Comparison of ENCODE assay signal across 19 cellular contexts in the genomic region with DNA sequence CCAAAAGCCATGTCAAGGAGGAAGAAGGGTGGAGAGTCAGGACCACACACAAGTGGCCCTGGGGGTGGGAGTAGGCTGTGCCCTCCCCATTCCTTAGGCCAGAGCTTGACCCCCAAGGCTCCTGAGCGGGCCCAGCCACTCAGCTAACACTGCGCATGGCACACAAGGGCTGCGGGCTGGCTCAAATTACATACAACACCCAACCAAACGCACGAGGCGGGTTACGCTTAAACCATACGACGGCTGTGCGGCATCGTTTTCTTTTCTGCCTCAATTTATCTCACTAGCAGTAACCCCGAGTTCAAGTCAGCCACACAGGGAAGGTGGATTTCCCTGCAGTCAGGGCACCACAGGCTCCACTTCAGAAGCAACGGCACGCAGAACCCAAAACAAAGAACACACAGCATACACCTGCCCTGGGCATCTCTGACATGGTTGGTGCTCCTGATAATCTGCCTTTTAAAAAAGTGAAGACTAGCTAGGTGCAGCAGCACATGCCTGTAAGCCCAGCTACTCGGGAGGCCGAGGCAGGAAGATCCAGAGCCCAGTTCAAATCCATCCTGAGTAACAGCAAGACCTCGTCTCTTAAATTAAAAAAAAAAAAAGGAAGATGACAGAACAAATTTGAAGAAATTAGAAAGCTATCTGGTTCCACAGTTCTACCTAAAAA. TPM values are rescaled to one million over a fixed set of nuclear protein-coding genes. Genes with fewer than 3 reads are reported as not detected.
DNase-seq lines count a peak whose midpoint lies in the region; ATAC-seq, FAIRE-seq and TF ChIP-seq lines count a peak whose summit lies in the region.
"Had no signal": no experiment of that assay in that cellular context is flagged by ENCODE, and none has a peak within 500 bp of the region (broad histone marks: within the 10 kb centered on the region; RNA-seq: fewer than 3 reads in every experiment).

No MANE protein-coding gene starts in this region.

- H3K4me1 ChIP-seq in Karpas-422 (ENCODE audit: low read length) (peaks cover 37% of the 10 kb centered on the region), trophoblast cell (ENCODE audit: control insufficient read depth in 1 of 2, insufficient read depth in 2 of 2, low read length in 2 of 2) (peaks cover 7 to 12% of the 10 kb centered on the region in 2 experiments), MM.1S (ENCODE audit: low read length) (peaks cover 5% of the 10 kb centered on the region), small intestine (ENCODE audit: control insufficient read depth in 2 of 2, insufficient read depth in 1 of 2, low read depth in 1 of 2, low read length in 1 of 2) (peaks cover 4 to 20% of the 10 kb centered on the region in 2 donors)

- no peaks in the 10 kb centered on the region for H3K9me3 ChIP-seq in Karpas-422 (ENCODE audit: low read length)
- H3K9me3 ChIP-seq in trophoblast cell (ENCODE audit: insufficient read depth, low read depth, low read length) = peaks cover 2% of the 10 kb centered on the region
- no peaks in the 10 kb centered on the region for H3K9me3 ChIP-seq in MM.1S (replicated peaks; ENCODE audit: insufficient read depth, low read length)
- no peaks in the 10 kb centered on the region for H3K9me3 ChIP-seq in small intestine (ENCODE audit: control insufficient read depth, low read depth)
- H3K9me3 ChIP-seq: ascending aorta, sigmoid colon had no signal

- peak overlapping the region; percentile 60 for H3K4ac ChIP-seq in trophoblast cell (ENCODE audit: low read depth, low read length)

- peaks cover 18% of the 10 kb centered on the region for H3K36me3 Mint-ChIP-seq in activated CD8-positive, alpha-beta T cell treated with anti-CD3 and anti-CD28 coated beads, Interleukin-2, amount 10 ng/mL, durations not matched to agents 7 days and 5 days (ENCODE audit: low read depth)
- H3K36me3 Mint-ChIP-seq in activated CD8-positive, alpha-beta T cell treated with anti-CD3 and anti-CD28 coated beads for 36 hours (ENCODE audit: low read depth) = peaks cover 2% of the 10 kb centered on the region
- H3K36me3 Mint-ChIP-seq in dendritic cell treated with granulocyte-macrophage colony-stimulating factor and Interleukin-4, amounts not matched to agents 40 ng/mL and 50 ng/mL, for 4 days (ENCODE audit: low read depth) = peaks cover 53% of the 10 kb centered on the region

- WGBS in trophoblast cell (ENCODE audit: extremely low coverage, insufficient coverage, insufficient read length) = no CpG with 5 or more reads among the region's 17 CpGs
- WGBS in small intestine, 3 donors = 80 to 87% (median 85%) methylated on average over 17 of the region's 17 CpGs

- DNase-seq in activated CD8-positive, alpha-beta T cell treated with anti-CD3 and anti-CD28 coated beads, Interleukin-2, amount 10 ng/mL, durations not matched to agents 7 days and 5 days = no peak
- DNase-seq in activated CD8-positive, alpha-beta T cell treated with anti-CD3 and anti-CD28 coated beads for 36 hours = no peak
- DNase-seq in Karpas-422 = no peak
- no peak for DNase-seq in trophoblast cell
- no peak for DNase-seq in MM.1S
- no peak for DNase-seq in small intestine
- DNase-seq: GDM1; NCI-H1092; NCI-H82; nucleus accumbens; sigmoid colon; stimulated activated CD4-positive, alpha-beta T cell treated with anti-CD3 and anti-CD28 coated beads, Interleukin-4, amount 100 ng/mL, for 24 hours had no signal

- H2AK5ac ChIP-seq in trophoblast cell (ENCODE audit: low read length) = no peak overlapping the region

- no peak overlapping the region for H4K12ac ChIP-seq in trophoblast cell (ENCODE audit: low read depth, low read length)

- H2BK5ac ChIP-seq in trophoblast cell (ENCODE audit: low read depth, low read length, poor library complexity) = no peak overlapping the region

- intact Hi-C loops in activated CD8-positive, alpha-beta T cell treated with anti-CD3 and anti-CD28 coated beads for 36 hours (cut with micrococcal nuclease) = no loop called here
- intact Hi-C loops in dendritic cell treated with granulocyte-macrophage colony-stimulating factor and Interleukin-4, amounts not matched to agents 40 ng/mL and 50 ng/mL, for 4 days (cut with micrococcal nuclease) = no loop called here

- FAIRE-seq in small intestine (lab: Jason Lieb, UNC) = no peak

- no peaks in the 10 kb centered on the region for H3K27me3 Mint-ChIP-seq in activated CD8-positive, alpha-beta T cell treated with anti-CD3 and anti-CD28 coated beads, Interleukin-2, amount 10 ng/mL, durations not matched to agents 7 days and 5 days (ENCODE audit: low read depth)
- H3K27me3 Mint-ChIP-seq in activated CD8-positive, alpha-beta T cell treated with anti-CD3 and anti-CD28 coated beads for 36 hours = no peaks in the 10 kb centered on the region
- H3K27me3 Mint-ChIP-seq in dendritic cell treated with granulocyte-macrophage colony-stimulating factor and Interleukin-4, amounts not matched to agents 40 ng/mL and 50 ng/mL, for 4 days = no peaks in the 10 kb centered on the region

- H3K4me3 Mint-ChIP-seq in activated CD8-positive, alpha-beta T cell treated with anti-CD3 and anti-CD28 coated beads, Interleukin-2, amount 10 ng/mL, durations not matched to agents 7 days and 5 days = no peak overlapping the region
- H3K4me3 Mint-ChIP-seq in activated CD8-positive, alpha-beta T cell treated with anti-CD3 and anti-CD28 coated beads for 36 hours = no peak overlapping the region
- peak overlapping the region; percentile 26 for H3K4me3 Mint-ChIP-seq in dendritic cell treated with granulocyte-macrophage colony-stimulating factor and Interleukin-4, amounts not matched to agents 40 ng/mL and 50 ng/mL, for 4 days

- H3K9me2 ChIP-seq in Karpas-422 (replicated peaks; ENCODE audit: insufficient read depth, low read length) (no peaks in the 10 kb centered on the region), MM.1S (replicated peaks; ENCODE audit: insufficient read depth, low read length) (no peaks in the 10 kb centered on the region)

- H4K91ac ChIP-seq in trophoblast cell (ENCODE audit: low read depth, low read length) = no peak overlapping the region

- H3K36me3 ChIP-seq in Karpas-422 (ENCODE audit: insufficient read depth, low read length) (no peaks in the 10 kb centered on the region), trophoblast cell (ENCODE audit: control insufficient read depth in 1 of 2, insufficient read depth in 2 of 2, low read length in 2 of 2) (peaks cover 0 to 5% of the 10 kb centered on the region in 2 experiments), MM.1S (replicated peaks; ENCODE audit: insufficient read depth, low read length) (no peaks in the 10 kb centered on the region), small intestine (ENCODE audit: control insufficient read depth in 2 of 2, insufficient read depth in 2 of 2, low read length in 2 of 2) (no peaks in the 10 kb centered on the region)
- H3K36me3 ChIP-seq: ascending aorta, sigmoid colon had no signal

- H4K20me1 ChIP-seq in Karpas-422 (ENCODE audit: insufficient read depth, low read depth, low read length) (peaks cover 44% of the 10 kb centered on the region), MM.1S (ENCODE audit: insufficient read depth, low read length) (no peaks in the 10 kb centered on the region)

- H3K4me2 ChIP-seq in Karpas-422 (ENCODE audit: low read depth, low read length, poor library complexity, severe bottlenecking) (peak overlapping the region; percentile 90), trophoblast cell (ENCODE audit: low read length) (no peak overlapping the region), MM.1S (ENCODE audit: low read depth, low read length) (no peak overlapping the region)

- H3K79me1 ChIP-seq in trophoblast cell (ENCODE audit: low read length) = peaks cover 7% of the 10 kb centered on the region

- H3K18ac ChIP-seq in trophoblast cell (ENCODE audit: low read length) = no peak overlapping the region

- H4K8ac ChIP-seq in trophoblast cell (ENCODE audit: low read depth, low read length) = no peak overlapping the region

- H3K27me3 ChIP-seq in Karpas-422 (ENCODE audit: low read length) = no peaks in the 10 kb centered on the region
- H3K27me3 ChIP-seq in trophoblast cell (ENCODE audit: insufficient read depth, low read length) = no peaks in the 10 kb centered on the region
- H3K27me3 ChIP-seq in MM.1S (replicated peaks; ENCODE audit: insufficient read depth, low read length) = no peaks in the 10 kb centered on the region
- H3K27me3 ChIP-seq in small intestine (ENCODE audit: control insufficient read depth in 2 of 2, insufficient read depth in 2 of 2, low read length in 2 of 2) = no peaks in the 10 kb centered on the region
- H3K27me3 ChIP-seq: ascending aorta, sigmoid colon had no signal

- H2BK12ac ChIP-seq in trophoblast cell (ENCODE audit: low read length) = no peak overlapping the region

- no peaks in the 10 kb centered on the region for H3K9me3 Mint-ChIP-seq in activated CD8-positive, alpha-beta T cell treated with anti-CD3 and anti-CD28 coated beads, Interleukin-2, amount 10 ng/mL, durations not matched to agents 7 days and 5 days (ENCODE audit: insufficient read depth)
- H3K9me3 Mint-ChIP-seq in activated CD8-positive, alpha-beta T cell treated with anti-CD3 and anti-CD28 coated beads for 36 hours = no peaks in the 10 kb centered on the region
- H3K9me3 Mint-ChIP-seq in dendritic cell treated with granulocyte-macrophage colony-stimulating factor and Interleukin-4, amounts not matched to agents 40 ng/mL and 50 ng/mL, for 4 days = no peaks in the 10 kb centered on the region
- H3K9me3 Mint-ChIP-seq: T-helper 1 cell treated with Interleukin-12 subunit alpha and Interleukin-12 subunit beta and Interleukin-4 antibody, amounts not matched to agents 30 μg/mL and 1 μg/mL, for 36 hours had no signal

- H3F3A ChIP-seq in MM.1S (ENCODE audit: insufficient read depth, low read length) = no peaks in the 10 kb centered on the region

- H3K79me2 ChIP-seq in Karpas-422 (ENCODE audit: low read length) = peaks cover 68% of the 10 kb centered on the region
- H3K79me2 ChIP-seq in trophoblast cell (ENCODE audit: control insufficient read depth, insufficient read depth, low read length, poor library complexity) = peaks cover 27% of the 10 kb centered on the region
- H3K79me2 ChIP-seq in MM.1S (ENCODE audit: low read length) = peaks cover 75% of the 10 kb centered on the region

- H3K4me3 ChIP-seq in Karpas-422 (ENCODE audit: low read length) (no peak overlapping the region), trophoblast cell (ENCODE audit: low read depth, low read length) (no peak overlapping the region), MM.1S (ENCODE audit: low read length) (no peak overlapping the region), small intestine (ENCODE audit: low read depth in 1 of 2, low read length in 2 of 2) (no peak overlapping the region)
- H3K4me3 ChIP-seq: ascending aorta, coronary artery, sigmoid colon had no signal

- H3K4me1 Mint-ChIP-seq in activated CD8-positive, alpha-beta T cell treated with anti-CD3 and anti-CD28 coated beads, Interleukin-2, amount 10 ng/mL, durations not matched to agents 7 days and 5 days (ENCODE audit: low read depth) = peaks cover 57% of the 10 kb centered on the region
- H3K4me1 Mint-ChIP-seq in activated CD8-positive, alpha-beta T cell treated with anti-CD3 and anti-CD28 coated beads for 36 hours (ENCODE audit: low read depth) = peaks cover 52% of the 10 kb centered on the region
- peaks cover 71% of the 10 kb centered on the region for H3K4me1 Mint-ChIP-seq in dendritic cell treated with granulocyte-macrophage colony-stimulating factor and Interleukin-4, amounts not matched to agents 40 ng/mL and 50 ng/mL, for 4 days (ENCODE audit: low read depth)

- H3K27ac ChIP-seq in Karpas-422 (ENCODE audit: low read length) (no peak overlapping the region), trophoblast cell (ENCODE audit: low read depth, low read length) (no peak overlapping the region), MM.1S (ENCODE audit: low read length) (no peak overlapping the region), small intestine (ENCODE audit: low read depth in 1 of 2, low read length in 1 of 2) (no peak overlapping the region)
- H3K27ac ChIP-seq: ascending aorta, coronary artery, sigmoid colon had no signal

- POLR2A ChIA-PET in activated CD8-positive, alpha-beta T cell treated with anti-CD3 and anti-CD28 coated beads, Interleukin-2, amount 10 ng/mL, durations not matched to agents 7 days and 5 days (lab: Charles Lee) = interaction anchor here (1.0 kb wide), 1 partner anchor 149 kb away, joined by 3 read pairs; no protein-coding TSS in a partner anchor
- POLR2A ChIA-PET in activated CD8-positive, alpha-beta T cell treated with anti-CD3 and anti-CD28 coated beads for 36 hours (lab: Charles Lee) = interaction anchor here (0.6 to 4.8 kb wide), 4 partner anchors 10 to 330 kb away, joined by 3 to 25 read pairs (median 3); no protein-coding TSS in a partner anchor

- no peak overlapping the region for H3K23ac ChIP-seq in trophoblast cell (ENCODE audit: low read length)

- H3K9ac ChIP-seq in Karpas-422 (ENCODE audit: low read length) (no peak overlapping the region), trophoblast cell (ENCODE audit: low read length) (no peak overlapping the region), MM.1S (ENCODE audit: low read length) (no peak overlapping the region)

- H2BK120ac ChIP-seq in trophoblast cell (ENCODE audit: insufficient read depth, low read length, poor library complexity) = no peak overlapping the region

- TF ChIP-seq CTCF in activated CD8-positive, alpha-beta T cell treated with anti-CD3 and anti-CD28 coated beads for 36 hours (IDR thresholded peaks at IDR 0.05) = no peak
- TF ChIP-seq CTCF in MM.1S (IDR thresholded peaks at IDR 0.05; ENCODE audit: low read length) = no peak

- no peak overlapping the region for H3K14ac ChIP-seq in trophoblast cell (ENCODE audit: low read length)

- CTCF ChIA-PET in activated CD8-positive, alpha-beta T cell treated with anti-CD3 and anti-CD28 coated beads, Interleukin-2, amount 10 ng/mL, durations not matched to agents 7 days and 5 days (lab: Charles Lee) = interaction anchor here (1.0 to 2.2 kb wide), 2 partner anchors 13 to 187 kb away, joined by 3 to 6 read pairs; no protein-coding TSS in a partner anchor
- CTCF ChIA-PET in activated CD8-positive, alpha-beta T cell treated with anti-CD3 and anti-CD28 coated beads for 36 hours (lab: Charles Lee) = interaction anchor here (1.3 kb wide), 2 partner anchors 58 to 187 kb away, joined by 3 to 6 read pairs; partner anchors contain the start of gene IDUA

- H2AFZ ChIP-seq in Karpas-422 (ENCODE audit: low read length) (no peak overlapping the region), trophoblast cell (ENCODE audit: insufficient read depth, low read length, poor library complexity) (no peak overlapping the region), MM.1S (ENCODE audit: low read length) (no peak overlapping the region)

- peak overlapping the region; percentile 16 for H3K27ac Mint-ChIP-seq in activated CD8-positive, alpha-beta T cell treated with anti-CD3 and anti-CD28 coated beads, Interleukin-2, amount 10 ng/mL, durations not matched to agents 7 days and 5 days
- H3K27ac Mint-ChIP-seq in activated CD8-positive, alpha-beta T cell treated with anti-CD3 and anti-CD28 coated beads for 36 hours = no peak overlapping the region
- no peak overlapping the region for H3K27ac Mint-ChIP-seq in dendritic cell treated with granulocyte-macrophage colony-stimulating factor and Interleukin-4, amounts not matched to agents 40 ng/mL and 50 ng/mL, for 4 days
- H3K27ac Mint-ChIP-seq: T-helper 1 cell treated with Interleukin-12 subunit alpha and Interleukin-12 subunit beta and Interleukin-4 antibody, amounts not matched to agents 30 μg/mL and 1 μg/mL, for 36 hours had no signal

- TF ChIP-seq POLR2A in GM18505 (IDR thresholded peaks at IDR 0.05; ENCODE audit: borderline replicate concordance, extremely low read depth, insufficient read depth, insufficient read length) = no peak

- no peak for ATAC-seq in activated CD8-positive, alpha-beta T cell treated with anti-CD3 and anti-CD28 coated beads, Interleukin-2, amount 10 ng/mL, durations not matched to agents 7 days and 5 days
- no peak for ATAC-seq in activated CD8-positive, alpha-beta T cell treated with anti-CD3 and anti-CD28 coated beads for 36 hours
- ATAC-seq in GM18505 (IDR thresholded peaks at IDR 0.05; ENCODE audit: unreplicated experiment) = no peak
- ATAC-seq: activated CD4-positive, CD25-positive, alpha-beta regulatory T cell treated with anti-CD3 and anti-CD28 coated beads, Interleukin-2, amount 50 U/mL, for 24 hours; esophagus mucosa had no signal

RNA-seq across cellular contexts. Expression of gene GAK, which starts 2.9 kb away (rescaled TPM):
- 100 to 1,000 TPM; 155 to 163 TPM for total RNA-seq in activated CD8-positive, alpha-beta T cell treated with anti-CD3 and anti-CD28 coated beads, Interleukin-2, amount 10 ng/mL, durations not matched to agents 7 days and 5 days
- total RNA-seq in activated CD8-positive, alpha-beta T cell treated with anti-CD3 and anti-CD28 coated beads for 36 hours = 100 to 1,000 TPM in 1 of 2 experiments, 10 to 100 TPM in 1; 97.8 to 102 TPM
- 48.8 and 76.6 TPM in 2 replicates for total RNA-seq in Karpas-422 (2014; rRNA removed; shearing (Covaris generic); ENCODE audit: low replicate concordance)
- polyA plus RNA-seq in trophoblast cell (2013) = 76.4 and 76.8 TPM in 2 replicates
- 100 to 1,000 TPM; 173 to 463 (median 287) TPM for polyA plus RNA-seq in small intestine

RNA-seq across cellular contexts. Expression of gene TMEM175, which starts 3.0 kb away (rescaled TPM):
- 10 to 100 TPM; 27.2 to 30.1 TPM for total RNA-seq in activated CD8-positive, alpha-beta T cell treated with anti-CD3 and anti-CD28 coated beads, Interleukin-2, amount 10 ng/mL, durations not matched to agents 7 days and 5 days
- 10 to 100 TPM; 11.0 to 11.2 TPM for total RNA-seq in activated CD8-positive, alpha-beta T cell treated with anti-CD3 and anti-CD28 coated beads for 36 hours
- 15.1 and 28.1 TPM in 2 replicates for total RNA-seq in Karpas-422 (2014; rRNA removed; shearing (Covaris generic); ENCODE audit: low replicate concordance)
- polyA plus RNA-seq in trophoblast cell (2013) = 13.5 and 15.8 TPM in 2 replicates
- polyA plus RNA-seq in small intestine = 10 to 100 TPM; 23.1 to 29.5 (median 25.4) TPM

RNA-seq across cellular contexts. Expression of gene DGKQ, which starts 44.1 kb away (rescaled TPM):
- total RNA-seq in activated CD8-positive, alpha-beta T cell treated with anti-CD3 and anti-CD28 coated beads, Interleukin-2, amount 10 ng/mL, durations not matched to agents 7 days and 5 days = 10 to 100 TPM; 15.9 to 16.2 TPM
- total RNA-seq in activated CD8-positive, alpha-beta T cell treated with anti-CD3 and anti-CD28 coated beads for 36 hours = 10 to 100 TPM; 14.3 to 16.7 TPM
- total RNA-seq in Karpas-422 (2014; rRNA removed; shearing (Covaris generic); ENCODE audit: low replicate concordance) = 5.8 and 21.1 TPM in 2 replicates
- 4.2 TPM in 2 replicates for polyA plus RNA-seq in trophoblast cell (2013)
- 10 to 100 TPM; 18.9 to 42.3 (median 31.6) TPM for polyA plus RNA-seq in small intestine

RNA-seq across cellular contexts. Expression of gene IDUA, which starts 57.6 kb away (rescaled TPM):
- 10 to 100 TPM; 19.0 to 20.9 TPM for total RNA-seq in activated CD8-positive, alpha-beta T cell treated with anti-CD3 and anti-CD28 coated beads, Interleukin-2, amount 10 ng/mL, durations not matched to agents 7 days and 5 days
- 1 to 10 TPM; 4.8 to 5.4 TPM for total RNA-seq in activated CD8-positive, alpha-beta T cell treated with anti-CD3 and anti-CD28 coated beads for 36 hours
- total RNA-seq in Karpas-422 (2014; rRNA removed; shearing (Covaris generic); ENCODE audit: low replicate concordance) = 17.3 and 20.8 TPM in 2 replicates
- polyA plus RNA-seq in trophoblast cell (2013) = 2.0 and 2.2 TPM in 2 replicates
- polyA plus RNA-seq in small intestine = 10 to 100 TPM; 10.8 to 13.2 (median 13.0) TPM
